21 cellular contexts compared by ENCODE assay signal in the genomic region with DNA sequence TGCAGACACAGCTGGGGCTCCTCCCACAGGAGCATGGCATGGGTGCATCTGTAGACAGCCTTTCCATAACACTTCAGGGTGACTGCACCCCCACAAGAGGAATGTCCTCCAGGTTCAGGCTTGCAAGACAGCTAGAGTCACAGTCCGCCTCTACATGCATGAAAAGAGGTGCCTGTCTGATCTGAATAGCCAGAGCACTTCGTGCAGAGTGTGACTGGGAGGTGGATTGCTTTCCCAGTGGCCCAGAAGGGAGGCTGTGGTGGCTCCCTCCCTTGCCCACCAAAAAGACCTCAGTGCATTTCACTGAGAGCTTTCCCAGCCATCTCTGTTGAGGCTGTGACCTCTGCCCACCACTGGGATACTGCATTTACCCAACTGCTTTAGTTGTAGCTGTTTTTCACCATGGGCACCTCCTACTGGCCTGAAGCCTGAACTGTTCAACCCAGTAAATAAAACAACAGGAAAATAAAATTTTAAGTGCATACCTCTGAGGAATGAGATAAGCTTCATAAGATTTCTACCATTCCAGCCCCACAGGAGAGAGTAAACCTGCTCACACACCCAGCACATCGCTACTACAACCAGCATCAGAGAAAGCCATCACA. TPM values are rescaled to one million over a fixed set of nuclear protein-coding genes. Genes with fewer than 3 reads are reported as not detected.
DNase-seq lines count a peak whose midpoint lies in the region; ATAC-seq, FAIRE-seq and TF ChIP-seq lines count a peak whose summit lies in the region.
"Had no signal": no experiment of that assay in that cellular context is flagged by ENCODE, and none has a peak within 500 bp of the region (broad histone marks: within the 10 kb centered on the region; RNA-seq: fewer than 3 reads in every experiment).

No MANE protein-coding gene starts in this region.

- no peaks in the 10 kb centered on the region for H3K9me2 ChIP-seq in OCI-LY7 (ENCODE audit: insufficient read depth, low read length)

- no peaks in the 10 kb centered on the region for H3K4me1 ChIP-seq in HepG2 (ENCODE audit: insufficient read depth, low read length)
- peaks cover 0 to 4% (median 0%) of the 10 kb centered on the region in 4 donors for H3K4me1 ChIP-seq in right lobe of liver
- peaks cover 47% of the 10 kb centered on the region for H3K4me1 ChIP-seq in OCI-LY7 (ENCODE audit: insufficient read depth, low read length, poor library complexity, severe bottlenecking)

- H2AFZ ChIP-seq in HepG2 (ENCODE audit: low read length) (no peak overlapping the region), OCI-LY7 (ENCODE audit: low read length) (no peak overlapping the region)

- no peak for DNase-seq in HepG2 (ENCODE audit: low spot score)
- DNase-seq in right lobe of liver: no peak
- no peak for DNase-seq in OCI-LY7 (ENCODE audit: low spot score)
- DNase-seq in epithelial cell of proximal tubule (ENCODE audit: low read depth): no peak
- no peak for DNase-seq in NCI-H510A (lab: John Stamatoyannopoulos, UW)
- DNase-seq in mucosa of gallbladder (ENCODE audit: low spot score): no peak
- DNase-seq: activated CD4-positive, CD25-positive, alpha-beta regulatory T cell; foreskin melanocyte; KG1; NCI-H1436 treated with DMSO at 0.1 percent for 48 hours; stimulated activated CD4-positive, alpha-beta T cell treated with anti-CD3 and anti-CD28 coated beads, Interleukin-2, amount 100 ng/mL, for 48 hours had no signal

- no peaks in the 10 kb centered on the region for H3K9me3 ChIP-seq in HepG2 (ENCODE audit: low read length)
- no peaks in the 10 kb centered on the region for H3K9me3 ChIP-seq in right lobe of liver
- H3K9me3 ChIP-seq in OCI-LY7 (ENCODE audit: low read length): peaks cover 34% of the 10 kb centered on the region

- H3K79me2 ChIP-seq in HepG2 (ENCODE audit: insufficient read depth, low read length): no peaks in the 10 kb centered on the region
- peaks cover 62% of the 10 kb centered on the region for H3K79me2 ChIP-seq in OCI-LY7 (ENCODE audit: insufficient read depth, low read depth, low read length)

- no peak for TF ChIP-seq POLR2A in HepG2 (IDR thresholded peaks at IDR 0.05; ENCODE audit: insufficient read depth in 1 of 2, low read depth in 2 of 2, low read length in 2 of 2)
- TF ChIP-seq POLR2A in right lobe of liver (IDR thresholded peaks at IDR 0.05): no peak

- FAIRE-seq in HepG2 (lab: Jason Lieb, UNC): no peak
- FAIRE-seq: endometrium, urothelium cell line had no signal

- no peaks in the 10 kb centered on the region for H4K20me1 ChIP-seq in HepG2 (ENCODE audit: insufficient read depth, low read length)
- no peaks in the 10 kb centered on the region for H4K20me1 ChIP-seq in OCI-LY7 (ENCODE audit: insufficient read depth, low read length)

- no peak for TF ChIP-seq RAD21 in HepG2 (CRISPR knock-in tag; IDR thresholded peaks at IDR 0.05)

- TF ChIP-seq EP300 in HepG2 (IDR thresholded peaks at IDR 0.05; ENCODE audit: low read depth in 2 of 2, low read length in 2 of 2) (no peak), HepG2 (CRISPR knock-in tag; IDR thresholded peaks at IDR 0.05; ENCODE audit: borderline replicate concordance) (no peak)

- H3K27me3 ChIP-seq in HepG2 (ENCODE audit: control insufficient read depth in 1 of 2, insufficient read depth in 2 of 2, low read length in 2 of 2) (no peaks in the 10 kb centered on the region), right lobe of liver (no peaks in the 10 kb centered on the region)

- 0 out of 2 replicates have a peak, but pooled peaks have one; percentile 5 for TF ChIP-seq CTCF in HepG2 (CRISPR knock-in tag; IDR thresholded peaks at IDR 0.05)
- no peak for TF ChIP-seq CTCF in right lobe of liver (IDR thresholded peaks at IDR 0.05)
- peak; percentile 52 for TF ChIP-seq CTCF in OCI-LY7 (conservative IDR thresholded peaks at IDR 0.05; ENCODE audit: low read length)
- peak; percentile 25 for TF ChIP-seq CTCF in epithelial cell of proximal tubule (conservative IDR thresholded peaks at IDR 0.05; ENCODE audit: low read depth, low read length)

- BruUV-seq in HepG2 (replicated peaks; lab: Mats Ljungman, UMichigan): no TSS peak
- BruUV-seq in OCI-LY7 (replicated peaks; lab: Mats Ljungman, UMichigan): no TSS peak

- no peak overlapping the region for H3K27ac ChIP-seq in HepG2 (ENCODE audit: extremely low read length, insufficient read depth, low read length)
- H3K27ac ChIP-seq in right lobe of liver: no peak overlapping the region
- H3K27ac ChIP-seq in OCI-LY7 (ENCODE audit: low read depth, low read length, poor library complexity, severe bottlenecking): no peak overlapping the region
- H3K27ac ChIP-seq: HL-60 had no signal

- H3K9ac ChIP-seq in HepG2 (ENCODE audit: insufficient read depth, low read depth, low read length): no peak overlapping the region

- H3K36me3 ChIP-seq in HepG2 (replicated peaks in 1 of 2; ENCODE audit: control insufficient read depth in 1 of 2, insufficient read depth in 2 of 2, low read length in 2 of 2): no peaks in the 10 kb centered on the region
- H3K36me3 ChIP-seq in right lobe of liver: no peaks in the 10 kb centered on the region
- peaks cover 79% of the 10 kb centered on the region for H3K36me3 ChIP-seq in OCI-LY7 (ENCODE audit: insufficient read depth, low read length)

- intact Hi-C loops in HepG2 (cut with micrococcal nuclease; ENCODE audit: unreplicated experiment): no loop called here
- intact Hi-C loops in right lobe of liver (cut with DNase I): no loop called here
- intact Hi-C loops in OCI-LY7 (cut with micrococcal nuclease; ENCODE audit: unreplicated experiment): no loop called here

- POLR2A ChIA-PET in HepG2 (lab: Yijun Ruan, JAX): no interaction called here
- POLR2A ChIA-PET in OCI-LY7 (lab: Charles Lee): interaction anchor here (0.6 to 1.6 kb wide), 5 partner anchors 12 to 566 kb away, joined by 3 to 5 read pairs (median 3); a partner anchor contains a TSS

- peak; percentile 64 for ATAC-seq in HepG2
- no peak for ATAC-seq in right lobe of liver
- ATAC-seq in GM21381 (IDR thresholded peaks at IDR 0.05; ENCODE audit: unreplicated experiment): no peak
- no peak for ATAC-seq in GM21367 (IDR thresholded peaks at IDR 0.05; ENCODE audit: unreplicated experiment)
- ATAC-seq: left lobe of liver had no signal

- in situ Hi-C loops in HepG2 (cut with HindIII; ENCODE audit: extremely low pct_ligation_motif_present, low pct_unique_long_range_greater_than_20kb): no loop called here

- no peak overlapping the region for H3K4me3 ChIP-seq in HepG2 (replicated peaks in 1 of 3; ENCODE audit: insufficient read depth in 1 of 3, low read depth in 2 of 3, low read length in 3 of 3)
- no peak overlapping the region for H3K4me3 ChIP-seq in right lobe of liver
- H3K4me3 ChIP-seq in OCI-LY7 (ENCODE audit: low read depth, low read length, poor library complexity, severe bottlenecking): no peak overlapping the region
- H3K4me3 ChIP-seq in epithelial cell of proximal tubule (ENCODE audit: low read depth, low read length): no peak overlapping the region
- H3K4me3 ChIP-seq: GM23248 had no signal

- CTCF ChIA-PET in HepG2 (lab: Yijun Ruan, JAX; ENCODE audit: low intra/inter-chr PET ratio, low total read pairs): no interaction called here
- CTCF ChIA-PET in OCI-LY7 (lab: Charles Lee; ENCODE audit: unreplicated experiment): interaction anchor here (0.5 kb wide), 2 partner anchors 30 to 50 kb away, joined by 3 to 9 read pairs; no protein-coding TSS in a partner anchor

- H3K4me2 ChIP-seq in HepG2 (ENCODE audit: low read depth, low read length) (no peak overlapping the region), OCI-LY7 (ENCODE audit: low read length) (no peak overlapping the region)

- WGBS in HepG2 (ENCODE audit: low lambda C conversion rate): 96% methylated on average over 2 of the region's 3 CpGs
- 100% methylated on average over 1 of the region's 3 CpGs for WGBS in right lobe of liver (ENCODE audit: insufficient coverage, low coverage, low lambda C conversion rate, missing lambda C conversion rate)

RNA-seq across cellular contexts. Expression of a gene that starts 14.1 kb away (rescaled TPM):
- 5.5 and 7.5 TPM in 2 replicates for total RNA-seq in HepG2 (2016; rRNA removed; fragmentation: Illumina TruSeq; extraction: Trizol)
- 35.7 and 38.7 TPM in 2 replicates for total RNA-seq in HepG2 (2016; cell fraction: cytosol; rRNA removed; fragmentation: Illumina TruSeq; extraction: Trizol; ENCODE audit: low read depth)
- total RNA-seq in HepG2 (2016; cell fraction: insoluble cytoplasmic fraction; rRNA removed; fragmentation: Illumina TruSeq; extraction: Trizol): 3.9 and 7.0 TPM in 2 replicates
- 7.7 and 11.7 TPM in 2 replicates for total RNA-seq in HepG2 (2016; cell fraction: membrane; rRNA removed; fragmentation: Illumina TruSeq; extraction: Trizol)
- 19.0 and 23.5 TPM in 2 replicates for total RNA-seq in HepG2 (2016; cell fraction: nucleus; rRNA removed; fragmentation: Illumina TruSeq; extraction: Trizol)
- polyA plus RNA-seq in HepG2 (2011; rRNA removed): 0.99 and 1.3 TPM in 2 replicates
- 0.47 and 0.65 TPM in 2 replicates for polyA plus RNA-seq in HepG2 (2011; cell fraction: cytosol; rRNA removed)
- polyA plus RNA-seq in HepG2 (2011; cell fraction: nucleus; rRNA removed): 3.1 and 4.3 TPM in 2 replicates
- polyA plus RNA-seq in HepG2 (2012): 1.0 and 1.3 TPM in 2 replicates
- polyA plus RNA-seq in HepG2 (2016; cell fraction: cytosol; fragmentation: Illumina TruSeq; extraction: Trizol; ENCODE audit: low read depth): 0.60 and 0.68 TPM in 2 replicates
- polyA plus RNA-seq in HepG2 (2016; cell fraction: insoluble cytoplasmic fraction; fragmentation: Illumina TruSeq; extraction: Trizol; ENCODE audit: low read depth): 3.3 and 4.2 TPM in 2 replicates
- 1.0 and 1.2 TPM in 2 replicates for polyA plus RNA-seq in HepG2 (2016; cell fraction: membrane; fragmentation: Illumina TruSeq; extraction: Trizol; ENCODE audit: low read depth)
- 6.7 and 9.1 TPM in 2 replicates for polyA plus RNA-seq in HepG2 (2016; cell fraction: nucleus; fragmentation: Illumina TruSeq; extraction: Trizol; ENCODE audit: insufficient read depth, low read depth)
- 5.3 and 24.3 TPM in 2 replicates for polyA minus RNA-seq in HepG2 (2011; rRNA and poly(A)+ RNA removed; ENCODE audit: low replicate concordance)
- polyA minus RNA-seq in HepG2 (2011; cell fraction: cytosol; rRNA and poly(A)+ RNA removed): 3.1 and 3.4 TPM in 2 replicates
- 14.8 and 17.5 TPM in 2 replicates for polyA minus RNA-seq in HepG2 (2011; cell fraction: nucleus; rRNA and poly(A)+ RNA removed)
- 1 to 10 TPM in 5 of 6 experiments, under 1 TPM in 1; 0.81 to 9.5 (median 1.7) TPM for total RNA-seq in right lobe of liver
- total RNA-seq in OCI-LY7 (2014; rRNA removed; shearing (Covaris generic)): 71.9 and 76.9 TPM in 2 replicates
- total RNA-seq in OCI-LY7 (2022): 125 and 137 TPM in 2 replicates
- 5.2 and 5.7 TPM in 2 replicates for total RNA-seq in epithelial cell of proximal tubule
- 4.9 TPM for total RNA-seq in mucosa of gallbladder

RNA-seq across cellular contexts. Expression of a gene that starts 27.9 kb away (rescaled TPM):
- total RNA-seq in HepG2 (2016; rRNA removed; fragmentation: Illumina TruSeq; extraction: Trizol) (not detected in 2 replicates), right lobe of liver (under 1 TPM in 1 of 6 experiments, not detected in 5; 0.37 TPM), OCI-LY7 (2022) (3.8 and 4.9 TPM in 2 replicates), epithelial cell of proximal tubule (not detected in 2 replicates), mucosa of gallbladder (not detected)
- not detected in 2 replicates for total RNA-seq in HepG2 (2016; cell fraction: cytosol; rRNA removed; fragmentation: Illumina TruSeq; extraction: Trizol; ENCODE audit: low read depth)
- total RNA-seq in HepG2 (2016; cell fraction: insoluble cytoplasmic fraction; rRNA removed; fragmentation: Illumina TruSeq; extraction: Trizol): not detected in 2 replicates
- not detected in 2 replicates for total RNA-seq in HepG2 (2016; cell fraction: membrane; rRNA removed; fragmentation: Illumina TruSeq; extraction: Trizol)
- not detected in 2 replicates for total RNA-seq in HepG2 (2016; cell fraction: nucleus; rRNA removed; fragmentation: Illumina TruSeq; extraction: Trizol)
- not detected in 2 replicates for polyA plus RNA-seq in HepG2 (2011; rRNA removed)
- not detected in 2 replicates for polyA plus RNA-seq in HepG2 (2011; cell fraction: cytosol; rRNA removed)
- not detected in 2 replicates for polyA plus RNA-seq in HepG2 (2011; cell fraction: nucleus; rRNA removed)
- polyA plus RNA-seq in HepG2 (2012): 0.07 TPM in 1 of 2 replicates, not detected in the other
- not detected in 2 replicates for polyA plus RNA-seq in HepG2 (2016; cell fraction: cytosol; fragmentation: Illumina TruSeq; extraction: Trizol; ENCODE audit: low read depth)
- not detected in 2 replicates for polyA plus RNA-seq in HepG2 (2016; cell fraction: insoluble cytoplasmic fraction; fragmentation: Illumina TruSeq; extraction: Trizol; ENCODE audit: low read depth)
- not detected in 2 replicates for polyA plus RNA-seq in HepG2 (2016; cell fraction: membrane; fragmentation: Illumina TruSeq; extraction: Trizol; ENCODE audit: low read depth)
- not detected in 2 replicates for polyA plus RNA-seq in HepG2 (2016; cell fraction: nucleus; fragmentation: Illumina TruSeq; extraction: Trizol; ENCODE audit: insufficient read depth, low read depth)
- not detected in 2 replicates for polyA minus RNA-seq in HepG2 (2011; rRNA and poly(A)+ RNA removed; ENCODE audit: low replicate concordance)
- polyA minus RNA-seq in HepG2 (2011; cell fraction: cytosol; rRNA and poly(A)+ RNA removed): not detected in 2 replicates
- polyA minus RNA-seq in HepG2 (2011; cell fraction: nucleus; rRNA and poly(A)+ RNA removed): not detected in 2 replicates
- 33.4 and 40.0 TPM in 2 replicates for total RNA-seq in OCI-LY7 (2014; rRNA removed; shearing (Covaris generic))
- total RNA-seq: activated CD8-positive, alpha-beta memory T cell treated with anti-CD3 and anti-CD28 coated beads for 36 hours; activated T-helper 2 cell treated with anti-CD3 and anti-CD28 coated beads, Interferon-gamma antibody, Interleukin-2, Interleukin-4, amounts not matched to agents 10 μg/mL and 5 μg/mL and 100 μg/mL, durations not matched to agents 14 hours and 24 hours and 36 hours; GM23248; Right ventricle myocardium inferior had no signal
- polyA plus RNA-seq: GM23248 had no signal

Comparison
In these comparisons a context has a peak if more than half of its experiments do, and no peak if none do; other contexts are left out.
1. CTCF ChIP-seq: peak in HepG2 (single experiment), OCI-LY7 (single experiment) and epithelial cell of proximal tubule (single experiment); none in right lobe of liver (0 of 4).